In the genomic region with DNA sequence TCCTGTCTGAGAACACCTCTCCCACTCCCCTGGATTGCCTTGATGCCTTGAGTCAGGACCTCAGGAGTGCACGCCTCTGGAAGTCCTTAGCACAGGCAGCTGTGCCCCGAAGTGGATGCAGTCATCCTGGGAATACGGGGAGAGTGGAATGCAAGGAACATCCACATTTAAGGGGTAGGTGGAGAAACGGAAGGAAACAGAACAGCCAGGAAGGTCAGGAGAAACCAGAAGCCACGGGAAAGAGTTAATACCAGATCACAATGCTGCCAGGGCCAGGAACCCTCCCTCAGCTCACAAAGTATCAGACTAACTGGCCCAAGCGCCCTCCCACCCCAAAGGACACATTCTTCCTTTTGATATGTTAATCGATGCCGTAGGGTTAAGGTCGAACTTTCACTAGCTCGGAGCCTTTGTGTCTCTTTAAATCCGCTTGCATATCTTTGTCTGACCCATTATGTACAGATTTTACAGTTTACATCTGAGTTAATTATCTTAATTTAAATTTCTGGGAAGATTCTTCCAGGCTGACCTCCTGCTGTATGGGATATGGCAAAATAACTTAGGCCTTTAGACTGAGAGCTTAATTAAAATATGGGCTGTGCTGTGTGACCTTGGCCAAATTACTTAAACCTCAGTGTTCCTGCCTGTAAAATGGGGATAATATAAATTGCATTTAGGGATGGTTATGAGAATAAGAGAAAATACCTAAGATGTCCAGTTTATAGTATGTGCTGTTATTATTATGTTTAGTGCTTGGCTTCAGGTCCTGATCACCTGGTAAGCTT, we compare ENCODE assay signal across 12 cellular contexts. TPM values are rescaled to one million over a fixed set of nuclear protein-coding genes. Genes with fewer than 3 reads are reported as not detected.
DNase-seq lines count a peak whose midpoint lies in the region; ATAC-seq and TF ChIP-seq lines count a peak whose summit lies in the region.
"Had no signal": no experiment of that assay in that cellular context is flagged by ENCODE, and none has a peak within 500 bp of the region (broad histone marks: within the 10 kb centered on the region; RNA-seq: fewer than 3 reads in every experiment).

No MANE protein-coding gene starts in this region.

- H3K27me3 ChIP-seq in CD4-positive, alpha-beta T cell (ENCODE audit: control insufficient read depth, insufficient read depth, low read length), result no peaks in the 10 kb centered on the region
- H3K27me3 ChIP-seq in mesendoderm (ENCODE audit: insufficient read depth, low read length, poor library complexity), result no peaks in the 10 kb centered on the region
- H3K27me3 ChIP-seq: suprapubic skin had no signal

- POLR2A ChIA-PET in CD4-positive, alpha-beta T cell (lab: Charles Lee), result interaction anchor here (0.6 to 1.4 kb wide), 4 partner anchors 8 to 178 kb away, joined by 3 read pairs; a partner anchor contains a TSS
- POLR2A ChIA-PET in HEK293 (lab: Yijun Ruan, JAX), result interaction anchor here (0.7 kb wide), 1 partner anchor 123 kb away, joined by 5 read pairs; no protein-coding TSS in a partner anchor

- CTCF ChIA-PET in CD4-positive, alpha-beta T cell (lab: Charles Lee), result interaction anchor here (1.5 to 1.7 kb wide), 2 partner anchors 22 to 79 kb away, joined by 4 to 6 read pairs; no protein-coding TSS in a partner anchor
- CTCF ChIA-PET in HEK293 (lab: Yijun Ruan, JAX), result interaction anchor here (0.6 to 1.8 kb wide), 2 partner anchors 29 to 45 kb away, joined by 4 to 7 read pairs; a partner anchor contains a TSS

- H4K8ac ChIP-seq in mesendoderm (ENCODE audit: low read depth, low read length), result no peak overlapping the region

- no peak overlapping the region for H3K4me2 ChIP-seq in mesendoderm (ENCODE audit: low read length)

- peak overlapping the region; percentile 68 for H3K27ac Mint-ChIP-seq in CD4-positive, alpha-beta T cell
- H3K27ac Mint-ChIP-seq in chondrocyte (ENCODE audit: unreplicated experiment), result peak overlapping the region; percentile 23

- H3K27me3 Mint-ChIP-seq in CD4-positive, alpha-beta T cell, result no peaks in the 10 kb centered on the region
- H3K27me3 Mint-ChIP-seq in chondrocyte (ENCODE audit: low read depth), result no peaks in the 10 kb centered on the region

- H3K4me1 Mint-ChIP-seq in CD4-positive, alpha-beta T cell (ENCODE audit: low read depth), result peaks cover 79% of the 10 kb centered on the region
- peaks cover 34% of the 10 kb centered on the region for H3K4me1 Mint-ChIP-seq in chondrocyte (ENCODE audit: low read depth)

- no CpG with 5 or more reads among the region's 11 CpGs for WGBS in mesendoderm (ENCODE audit: extremely low coverage, insufficient coverage, low lambda C conversion rate)

- peak overlapping the region; percentile 51 for H3K18ac ChIP-seq in mesendoderm (ENCODE audit: low read length)

- no peaks in the 10 kb centered on the region for H3K79me2 ChIP-seq in mesendoderm (ENCODE audit: control insufficient read depth, insufficient read depth, low read length)

- H3K36me3 ChIP-seq in HEK293 (ENCODE audit: control insufficient read depth in 2 of 2, insufficient read depth in 1 of 2, low read length in 2 of 2) (no peaks in the 10 kb centered on the region), mesendoderm (ENCODE audit: control insufficient read depth, insufficient read depth, low read length) (no peaks in the 10 kb centered on the region)
- H3K36me3 ChIP-seq: suprapubic skin had no signal

- TF ChIP-seq CTCF in CD4-positive, alpha-beta T cell (IDR thresholded peaks at IDR 0.05), result no peak
- TF ChIP-seq CTCF in HEK293 (tag by site-specific recombination; IDR thresholded peaks at IDR 0.05) (no peak), chondrocyte (IDR thresholded peaks at IDR 0.05) (no peak)

- no peak overlapping the region for H4K5ac ChIP-seq in mesendoderm (ENCODE audit: low read length)

- H2AK5ac ChIP-seq in mesendoderm (ENCODE audit: low read length), result no peak overlapping the region

- ATAC-seq in CD4-positive, alpha-beta T cell (ENCODE audit: poor library complexity), result no peak
- no peak for ATAC-seq in GM18517 (IDR thresholded peaks at IDR 0.05; ENCODE audit: unreplicated experiment)
- no peak for ATAC-seq in GM19023 (IDR thresholded peaks at IDR 0.05; ENCODE audit: unreplicated experiment)

- no peak overlapping the region for H2BK120ac ChIP-seq in mesendoderm (ENCODE audit: low read depth, low read length)

- no peak for DNase-seq in CD4-positive, alpha-beta T cell
- DNase-seq in chondrocyte (ENCODE audit: low spot score) (no peak), mesendoderm (peak; percentile 98), RPMI8226 (no peak)
- DNase-seq in stimulated activated naive CD4-positive, alpha-beta T cell treated with Interleukin-2 at 50 U/mL for 16 hours (lab: John Stamatoyannopoulos, UW), result no peak
- DNase-seq: activated CD4-positive, alpha-beta T cell treated with anti-CD3 and anti-CD28 coated beads for 4 hours; NCI-H2081 had no signal

- H2BK5ac ChIP-seq in mesendoderm (ENCODE audit: low read length), result no peak overlapping the region

- peak overlapping the region; percentile 45 for H3K9ac ChIP-seq in mesendoderm (ENCODE audit: low read length)

- no peaks in the 10 kb centered on the region for H3K79me1 ChIP-seq in mesendoderm (ENCODE audit: low read length)

- no peak overlapping the region for H3K23ac ChIP-seq in mesendoderm (ENCODE audit: low read length)

- H3K56ac ChIP-seq in mesendoderm (ENCODE audit: low read length), result peak overlapping the region; percentile 83

- no peak overlapping the region for H3K4ac ChIP-seq in mesendoderm (ENCODE audit: low read depth, low read length)

- H3K4me3 ChIP-seq in HEK293 (ENCODE audit: low read depth, low read length), result no peak overlapping the region
- H3K4me3 ChIP-seq in mesendoderm (ENCODE audit: low read length), result no peak overlapping the region
- H3K4me3 ChIP-seq: suprapubic skin had no signal

- peaks cover 72% of the 10 kb centered on the region for H3K36me3 Mint-ChIP-seq in CD4-positive, alpha-beta T cell (ENCODE audit: low read depth)
- H3K36me3 Mint-ChIP-seq in chondrocyte (ENCODE audit: low read depth), result no peaks in the 10 kb centered on the region

- H3K4me3 Mint-ChIP-seq in CD4-positive, alpha-beta T cell, result no peak overlapping the region
- no peak overlapping the region for H3K4me3 Mint-ChIP-seq in chondrocyte (ENCODE audit: unreplicated experiment)

- H2BK15ac ChIP-seq in mesendoderm (replicated peaks; ENCODE audit: low read depth), result no peak overlapping the region

- no peaks in the 10 kb centered on the region for H3K9me3 Mint-ChIP-seq in CD4-positive, alpha-beta T cell
- no peaks in the 10 kb centered on the region for H3K9me3 Mint-ChIP-seq in chondrocyte (ENCODE audit: low read depth)

- H3K4me1 ChIP-seq in HEK293 (ENCODE audit: control insufficient read depth, insufficient read depth, low read length) (no peaks in the 10 kb centered on the region), mesendoderm (ENCODE audit: control insufficient read depth, low read depth, low read length) (peaks cover 7% of the 10 kb centered on the region)

- intact Hi-C loops in CD4-positive, alpha-beta T cell (cut with DNase I, micrococcal nuclease), result no loop called here

- H3K9me3 ChIP-seq in CD4-positive, alpha-beta T cell (ENCODE audit: control insufficient read depth, low read length), result no peaks in the 10 kb centered on the region
- no peaks in the 10 kb centered on the region for H3K9me3 ChIP-seq in HEK293 (ENCODE audit: control insufficient read depth, insufficient read depth, low read depth, low read length)
- H3K9me3 ChIP-seq: suprapubic skin had no signal

- H3K27ac ChIP-seq in CD4-positive, alpha-beta T cell (ENCODE audit: low read depth, low read length), result no peak overlapping the region
- no peak overlapping the region for H3K27ac ChIP-seq in HEK293 (ENCODE audit: extremely low read depth, low read depth, low read length)
- peak overlapping the region; percentile 59 for H3K27ac ChIP-seq in mesendoderm (ENCODE audit: low read depth, low read length)
- H3K27ac ChIP-seq: C4-2B, suprapubic skin had no signal

TF ChIP-seq in HEK293, 187 proteins besides CTCF, POLR2A, EP300 and RAD21:
- TF ChIP-seq KLF7 (tag by site-specific recombination; IDR thresholded peaks at IDR 0.05; ENCODE audit: borderline replicate concordance) (no peak), ZNF341 (tag by site-specific recombination; IDR thresholded peaks at IDR 0.05; ENCODE audit: low read depth) (peak; percentile 36; the same call in 1 of the 2 replicates)

RNA-seq across cellular contexts. Expression of a gene that starts 24.0 kb away (rescaled TPM):
- 100 to 1,000 TPM; 247 to 248 TPM for total RNA-seq in CD4-positive, alpha-beta T cell
- 47.4 to 56.3 TPM (median 52.9 TPM) in 3 replicates for total RNA-seq in chondrocyte
- polyA plus RNA-seq in mesendoderm (2013, experiment 1 of 2), result 15.1 TPM
- 15.5 TPM for polyA plus RNA-seq in mesendoderm (2013, experiment 2 of 2)

RNA-seq across cellular contexts. Expression of a gene that starts 44.3 kb away (rescaled TPM):
- total RNA-seq in CD4-positive, alpha-beta T cell, result 1 to 10 TPM; 1.2 to 1.6 TPM
- total RNA-seq in chondrocyte, result 17.4 to 20.7 TPM (median 19.7 TPM) in 3 replicates
- polyA plus RNA-seq in mesendoderm (2013, experiment 1 of 2), result 37.8 TPM
- polyA plus RNA-seq in mesendoderm (2013, experiment 2 of 2), result 36.4 TPM

RNA-seq across cellular contexts. Expression of a gene that starts 44.7 kb away (rescaled TPM):
- 1 to 10 TPM; 1.3 to 1.6 TPM for total RNA-seq in CD4-positive, alpha-beta T cell
- 19.9 to 23.4 TPM (median 21.7 TPM) in 3 replicates for total RNA-seq in chondrocyte
- 25.6 TPM for polyA plus RNA-seq in mesendoderm (2013, experiment 1 of 2)
- polyA plus RNA-seq in mesendoderm (2013, experiment 2 of 2), result 24.2 TPM
